Comparison of ENCODE assay signal across 35 cellular contexts in the genomic region with DNA sequence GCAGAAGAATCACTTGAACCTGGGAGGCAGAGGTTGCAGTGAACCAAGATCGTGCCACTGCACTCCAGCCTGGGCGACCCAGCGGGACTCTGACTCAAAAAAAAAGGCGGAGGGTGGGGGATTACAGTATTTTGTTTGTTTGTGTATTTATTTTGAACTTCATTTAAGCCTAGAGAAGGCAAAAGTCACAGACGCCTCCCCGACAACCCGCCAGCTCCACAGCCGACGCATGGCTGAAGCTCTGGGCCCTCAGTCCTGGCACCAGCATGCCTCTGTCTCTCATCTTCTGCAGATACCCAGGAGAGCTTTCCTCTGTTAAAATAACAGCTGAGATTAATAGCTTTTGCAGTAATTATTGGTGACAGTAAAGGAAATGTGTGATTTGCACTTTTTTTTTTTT.
"Had no signal": no experiment of that assay in that cellular context is flagged by ENCODE, and none has a peak within 500 bp of the region (broad histone marks: within the 10 kb centered on the region; RNA-seq: fewer than 3 reads in every experiment).

No MANE protein-coding gene starts in this region.

- DNase-seq: Karpas-422, Kasumi-1, MG63, MM.1S, MV-4-11, NCI-H1048, NCI-H1092, NCI-H1092 treated with DMSO at 0.1 percent for 48 hours, NCI-H1105, NCI-H1105 treated with DMSO at 0.1 percent for 48 hours, NCI-H1417, NCI-H1417 treated with DMSO at 0.1 percent for 48 hours, NCI-H1436, NCI-H1436 treated with DMSO at 0.1 percent for 48 hours, NCI-H146, NCI-H1694, NCI-H1694 treated with DMSO at 0.1 percent for 48 hours, NCI-H187, NCI-H187 treated with DMSO at 0.1 percent for 48 hours, NCI-H1930, NCI-H2029, NCI-H2029 treated with DMSO at 0.1 percent for 48 hours, NCI-H2081, NCI-H2081 treated with DMSO at 0.1 percent for 48 hours, NCI-H2107, NCI-H2171, NCI-H2171 treated with DMSO at 0.1 percent for 48 hours, NCI-H2227 treated with DMSO at 0.1 percent for 48 hours, NCI-H226, NCI-H345, NCI-H446, NCI-H446 treated with DMSO at 0.1 percent for 48 hours, NCI-H510A, NCI-H510A treated with DMSO at 0.1 percent for 48 hours had no signal

- H3K4me3 ChIP-seq: MG63 had no signal

- H3K9ac ChIP-seq: KMS-11 had no signal

- H3K36me3 ChIP-seq: MG63 had no signal

- H3K27me3 ChIP-seq: MG63 had no signal

- H3K9me3 ChIP-seq: MG63 had no signal

- H3K4me2 ChIP-seq: KMS-11 had no signal

- H3K27ac ChIP-seq: KMS-11 had no signal
